8 cellular contexts compared by ENCODE assay signal in genomic region chr12:57632898-57633825, GRCh38. TPM values are rescaled to one million over a fixed set of nuclear protein-coding genes. Genes with fewer than 3 reads are reported as not detected.
DNase-seq lines count a peak whose midpoint lies in the region; ATAC-seq and TF ChIP-seq lines count a peak whose summit lies in the region.

B4GALNT1 (minus strand) TSS chr12:57633201; CDS start chr12:57632132, 1,069 bp downstream.

- H3K4me3 ChIP-seq in IMR-90 (ENCODE audit: insufficient read depth, low read depth, low read length) (peak within 1 kb of the TSS; percentile 43), fibroblast of villous mesenchyme (ENCODE audit: low read depth, low read length) (peak within 1 kb of the TSS; percentile 60), thyroid gland (replicated peaks in 1 of 3) (peak within 1 kb of the TSS in 2 of 3 donors; percentile 6 to 43)

- H2AFZ ChIP-seq in IMR-90 (replicated peaks; ENCODE audit: low read length, poor library complexity), result peak within 1 kb of the TSS; percentile 92

- H3K79me1 ChIP-seq in IMR-90 (ENCODE audit: low read depth in 1 of 2, low read length in 2 of 2), result no peaks in the 10 kb centered on the region

- dilution Hi-C loops in IMR-90 (cut with HindIII; ENCODE audit: low sequenced_read_pairs, unreplicated experiment), result no loop called here

- H3K9me3 ChIP-seq in IMR-90 (ENCODE audit: control insufficient read depth, insufficient read depth, low read length) (no peaks in the 10 kb centered on the region), thyroid gland (no peaks in the 10 kb centered on the region)

- ATAC-seq in IMR-90 (ENCODE audit: low read depth), result peak; percentile 97

- H3K27me3 ChIP-seq in IMR-90 (ENCODE audit: control insufficient read depth, insufficient read depth, low read length), result peaks cover 39% of the 10 kb centered on the region
- H3K27me3 ChIP-seq in thyroid gland, result peaks cover 11% of the 10 kb centered on the region

- DNase-seq in Calu3, result peak; percentile 84
- peak; percentile 88 for DNase-seq in GM20000 (ENCODE audit: low spot score)
- DNase-seq in IMR-90, result peak; percentile 45
- DNase-seq in activated T-helper 2 cell treated with anti-CD3 and anti-CD28 coated beads, Interferon-gamma antibody, Interleukin-2, Interleukin-4, amounts not matched to agents 10 μg/mL and 5 μg/mL and 100 μg/mL, durations not matched to agents 14 hours and 24 hours and 36 hours (ENCODE audit: low spot score), result peak; percentile 58
- DNase-seq in fibroblast of villous mesenchyme (ENCODE audit: low read depth), result peak; percentile 52
- DNase-seq in neural crest cell (ENCODE audit: low read depth, low spot score), result peak; percentile 81
- peak; percentile 51 to 63 for DNase-seq in thyroid gland

- no peaks in the 10 kb centered on the region for H3K9me3 Mint-ChIP-seq in Calu3 (ENCODE audit: low read depth, unreplicated experiment)
- H3K9me3 Mint-ChIP-seq in activated T-helper 2 cell treated with anti-CD3 and anti-CD28 coated beads, Interferon-gamma antibody, Interleukin-2, Interleukin-4, amounts not matched to agents 10 μg/mL and 5 μg/mL and 100 μg/mL, durations not matched to agents 14 hours and 24 hours and 36 hours, result no peaks in the 10 kb centered on the region
- no peaks in the 10 kb centered on the region for H3K9me3 Mint-ChIP-seq in neural crest cell

- H3K27me3 Mint-ChIP-seq in Calu3 (ENCODE audit: unreplicated experiment) (peaks cover under 1% of the 10 kb centered on the region), neural crest cell (ENCODE audit: low read depth) (peaks cover 58% of the 10 kb centered on the region)
- H3K27me3 Mint-ChIP-seq in activated T-helper 2 cell treated with anti-CD3 and anti-CD28 coated beads, Interferon-gamma antibody, Interleukin-2, Interleukin-4, amounts not matched to agents 10 μg/mL and 5 μg/mL and 100 μg/mL, durations not matched to agents 14 hours and 24 hours and 36 hours (ENCODE audit: low read depth), result peaks cover 61% of the 10 kb centered on the region

- no peak within 1 kb of the TSS for H3K14ac ChIP-seq in IMR-90 (replicated peaks; ENCODE audit: low read depth, low read length)

- H3K9me1 ChIP-seq in IMR-90 (ENCODE audit: insufficient read depth, low read length), result no peaks in the 10 kb centered on the region

- H3K4me2 ChIP-seq in IMR-90 (ENCODE audit: low read depth, low read length), result peak within 1 kb of the TSS; percentile 81

- H3K18ac ChIP-seq in IMR-90 (ENCODE audit: low read depth, low read length), result no peak within 1 kb of the TSS

- no peak within 1 kb of the TSS for H3K9ac ChIP-seq in IMR-90 (ENCODE audit: low read depth, low read length)

- no peak within 1 kb of the TSS for H3K56ac ChIP-seq in IMR-90 (ENCODE audit: extremely low read depth, insufficient read depth, low read length)

- no peak within 1 kb of the TSS for H2AK5ac ChIP-seq in IMR-90 (ENCODE audit: low read depth, low read length)

- CTCF ChIA-PET in Calu3 (lab: Charles Lee) (interaction anchor here (0.6 to 1.2 kb wide), 4 partner anchors 28 to 248 kb away, joined by 3 to 11 read pairs (median 4); partner anchors contain the start of gene DCTN2), IMR-90 (lab: Yijun Ruan, JAX) (interaction anchor here (0.6 to 1.5 kb wide), 14 partner anchors 10 to 1123 kb away, joined by 3 to 11 read pairs (median 4); partner anchors contain the start of gene PIP4K2C)

- H3K4me3 Mint-ChIP-seq in Calu3 (ENCODE audit: low read depth, unreplicated experiment), result peak within 1 kb of the TSS; percentile 84
- peak within 1 kb of the TSS; percentile 74 for H3K4me3 Mint-ChIP-seq in activated T-helper 2 cell treated with anti-CD3 and anti-CD28 coated beads, Interferon-gamma antibody, Interleukin-2, Interleukin-4, amounts not matched to agents 10 μg/mL and 5 μg/mL and 100 μg/mL, durations not matched to agents 14 hours and 24 hours and 36 hours (ENCODE audit: low read depth)
- H3K4me3 Mint-ChIP-seq in neural crest cell, result peak within 1 kb of the TSS; percentile 86

- H2BK20ac ChIP-seq in IMR-90 (ENCODE audit: low read depth, low read length), result no peak within 1 kb of the TSS

- no peak within 1 kb of the TSS for H3K4ac ChIP-seq in IMR-90 (ENCODE audit: low read depth, low read length)

- H4K91ac ChIP-seq in IMR-90 (ENCODE audit: insufficient read depth, low read depth, low read length), result no peak within 1 kb of the TSS

- intact Hi-C loops in Calu3 (cut with micrococcal nuclease; ENCODE audit: unreplicated experiment) (loop anchor here (10.0 kb wide), 1 partner anchor 52 kb away; no protein-coding TSS in a partner anchor), IMR-90 (cut with micrococcal nuclease) (loop anchor here (1.0 to 2.0 kb wide), 2 partner anchors 50 to 60 kb away; no protein-coding TSS in a partner anchor), thyroid gland (cut with DNase I) (no loop called here)
- intact Hi-C loops in activated T-helper 2 cell treated with anti-CD3 and anti-CD28 coated beads, Interferon-gamma antibody, Interleukin-2, Interleukin-4, amounts not matched to agents 10 μg/mL and 5 μg/mL and 100 μg/mL, durations not matched to agents 14 hours and 24 hours and 36 hours (cut with micrococcal nuclease), result loop anchor here (2.0 to 5.0 kb wide), 3 partner anchors 62 to 406 kb away; partner anchors contain the start of genes OS9 and SHMT2

- H2AK9ac ChIP-seq in IMR-90 (replicated peaks; ENCODE audit: low read depth, low read length, poor library complexity), result peak within 1 kb of the TSS; percentile 63

- H3K4me1 Mint-ChIP-seq in Calu3 (ENCODE audit: low read depth, unreplicated experiment) (peaks cover 20% of the 10 kb centered on the region), neural crest cell (peaks cover 25% of the 10 kb centered on the region)
- H3K4me1 Mint-ChIP-seq in activated T-helper 2 cell treated with anti-CD3 and anti-CD28 coated beads, Interferon-gamma antibody, Interleukin-2, Interleukin-4, amounts not matched to agents 10 μg/mL and 5 μg/mL and 100 μg/mL, durations not matched to agents 14 hours and 24 hours and 36 hours (ENCODE audit: low read depth), result peaks cover 2% of the 10 kb centered on the region

- H3K36me3 Mint-ChIP-seq in Calu3 (ENCODE audit: insufficient read depth, unreplicated experiment) (peaks cover 17% of the 10 kb centered on the region), neural crest cell (ENCODE audit: low read depth) (no peaks in the 10 kb centered on the region)
- H3K36me3 Mint-ChIP-seq in activated T-helper 2 cell treated with anti-CD3 and anti-CD28 coated beads, Interferon-gamma antibody, Interleukin-2, Interleukin-4, amounts not matched to agents 10 μg/mL and 5 μg/mL and 100 μg/mL, durations not matched to agents 14 hours and 24 hours and 36 hours (ENCODE audit: low read depth), result peaks cover 3% of the 10 kb centered on the region

- H3K36me3 ChIP-seq in IMR-90 (ENCODE audit: control insufficient read depth, insufficient read depth, low read length), result no peaks in the 10 kb centered on the region
- H3K36me3 ChIP-seq in thyroid gland, result no peaks in the 10 kb centered on the region

- H3K4me1 ChIP-seq in IMR-90 (ENCODE audit: control insufficient read depth, insufficient read depth, low read length) (0 out of 2 replicates have a peak, but pooled peaks cover 2% of the 10 kb centered on the region), thyroid gland (peaks cover 12 to 16% of the 10 kb centered on the region in 2 donors)

- TF ChIP-seq CTCF in Calu3 (IDR thresholded peaks at IDR 0.05; ENCODE audit: unreplicated experiment), result peak; percentile 92
- TF ChIP-seq CTCF in GM20000 (IDR thresholded peaks at IDR 0.05; ENCODE audit: extremely low read depth, missing control alignments), result peak; percentile 98
- peak; percentile 81 for TF ChIP-seq CTCF in IMR-90 (conservative IDR thresholded peaks at IDR 0.05; ENCODE audit: low read depth, low read length)
- peak; percentile 85 for TF ChIP-seq CTCF in fibroblast of villous mesenchyme (IDR thresholded peaks at IDR 0.05; ENCODE audit: insufficient read depth, low read depth, low read length)
- peak; percentile 88 for TF ChIP-seq CTCF in neural crest cell (conservative IDR thresholded peaks at IDR 0.05)
- TF ChIP-seq CTCF in thyroid gland (IDR thresholded peaks at IDR 0.05), result peak; percentile 53 to 94 (median 84)

- H2BK15ac ChIP-seq in IMR-90 (ENCODE audit: low read depth, low read length), result no peak within 1 kb of the TSS

- TF ChIP-seq POLR2A in IMR-90 (IDR thresholded peaks at IDR 0.05; ENCODE audit: low read depth, low read length), result no peak
- no peak for TF ChIP-seq POLR2A in thyroid gland (IDR thresholded peaks at IDR 0.05)

- no peaks in the 10 kb centered on the region; the same call in 1 of the 2 replicates for H4K20me1 ChIP-seq in IMR-90 (ENCODE audit: insufficient read depth, low read length)

- no peak within 1 kb of the TSS for H4K8ac ChIP-seq in IMR-90 (ENCODE audit: low read depth in 2 of 2, low read length in 2 of 2)

- H3K23ac ChIP-seq in IMR-90 (ENCODE audit: low read depth, low read length), result 0 out of 2 replicates have a peak within 1 kb of the TSS, but pooled peaks have one; percentile 76

- BruUV-seq in Calu3 (replicated peaks; lab: Mats Ljungman, UMichigan) (no TSS peak), IMR-90 (replicated peaks; lab: Mats Ljungman, UMichigan) (no TSS peak)

- 4% methylated on average over 32 of the region's 63 CpGs; no CpG with 5 or more reads in 1 of the 2 experiments for WGBS in IMR-90 (ENCODE audit: extremely low coverage in 2 of 2, insufficient read length in 1 of 2), 2 experiments
- 5 to 8% methylated on average over 22 to 45 of the region's 63 CpGs for WGBS in thyroid gland, 2 donors

- POLR2A ChIA-PET in IMR-90 (lab: Charles Lee; ENCODE audit: unreplicated experiment), result interaction anchor here (0.6 kb wide), 1 partner anchor 121 kb away, joined by 5 read pairs; no protein-coding TSS in a partner anchor

- peak within 1 kb of the TSS; percentile 14 for H3K27ac Mint-ChIP-seq in Calu3 (ENCODE audit: unreplicated experiment)
- no peak within 1 kb of the TSS for H3K27ac Mint-ChIP-seq in activated T-helper 2 cell treated with anti-CD3 and anti-CD28 coated beads, Interferon-gamma antibody, Interleukin-2, Interleukin-4, amounts not matched to agents 10 μg/mL and 5 μg/mL and 100 μg/mL, durations not matched to agents 14 hours and 24 hours and 36 hours
- H3K27ac Mint-ChIP-seq in neural crest cell (ENCODE audit: unreplicated experiment), result no peak within 1 kb of the TSS

- peak; percentile 64 for TF ChIP-seq RAD21 in IMR-90 (IDR thresholded peaks at IDR 0.05; ENCODE audit: low read length)

- H4K5ac ChIP-seq in IMR-90 (ENCODE audit: low read depth, low read length), result no peak within 1 kb of the TSS

- H3K27ac ChIP-seq in IMR-90 (ENCODE audit: insufficient read depth, low read length), result no peak within 1 kb of the TSS
- no peak within 1 kb of the TSS for H3K27ac ChIP-seq in thyroid gland

- in situ Hi-C loops in IMR-90 (cut with MboI; ENCODE audit: low sequenced_read_pairs), result no loop called here

- H2BK5ac ChIP-seq in IMR-90 (ENCODE audit: low read depth, low read length, poor library complexity, severe bottlenecking), result no peak within 1 kb of the TSS

- no peak within 1 kb of the TSS for H2BK120ac ChIP-seq in IMR-90 (ENCODE audit: low read depth, low read length)

RNA-seq across cellular contexts. Expression of gene B4GALNT1, which starts in this region (rescaled TPM):
- total RNA-seq in Calu3 (2022) (8.1 and 11.1 TPM in 2 replicates), IMR-90 (2012; rRNA removed) (0.18 and 0.28 TPM in 2 replicates), fibroblast of villous mesenchyme (3.0 and 5.2 TPM in 2 replicates), neural crest cell (18.6 and 19.5 TPM in 2 replicates), thyroid gland (1 to 10 TPM in 3 of 4 donors, under 1 TPM in 1; 0.88 to 7.9 (median 2.2) TPM)
- polyA plus RNA-seq in IMR-90 (2012; rRNA removed), result 0.62 and 0.66 TPM in 2 replicates
- polyA plus RNA-seq in IMR-90 (2012; cell fraction: cytosol; rRNA removed), result 0.55 and 1.9 TPM in 2 replicates
- 1.0 and 1.8 TPM in 2 replicates for polyA plus RNA-seq in IMR-90 (2012; cell fraction: nucleus; rRNA removed; ENCODE audit: low replicate concordance)
- polyA plus RNA-seq in PFSK-1 (2012; ENCODE audit: insufficient read length, low read depth), result 19.0 TPM
- 10.8 and 11.3 TPM in 2 replicates for total RNA-seq in activated T-helper 2 cell treated with anti-CD3 and anti-CD28 coated beads, Interferon-gamma antibody, Interleukin-2, Interleukin-4, amounts not matched to agents 10 μg/mL and 5 μg/mL and 100 μg/mL, durations not matched to agents 14 hours and 24 hours and 36 hours
